33 cellular contexts compared by ENCODE assay signal in genomic region chr4:146004730-146005129, GRCh38.
"Had no signal": no experiment of that assay in that cellular context is flagged by ENCODE, and none has a peak within 500 bp of the region (broad histone marks: within the 10 kb centered on the region; RNA-seq: fewer than 3 reads in every experiment).

No MANE protein-coding gene starts in this region.

- H3K27ac ChIP-seq: ascending aorta, breast epithelium, cardiac muscle cell, coronary artery, esophagus muscularis mucosa, foreskin keratinocyte, gastrocnemius medialis, heart left ventricle, WERI-Rb-1 had no signal

- H3K27me3 ChIP-seq: ascending aorta, breast epithelium, cardiac muscle cell, esophagus muscularis mucosa, foreskin keratinocyte, gastrocnemius medialis, heart left ventricle had no signal

- DNase-seq: activated B cell treated with CpG ODN at 0.5 μM for 24 hours; activated CD4-positive, alpha-beta T cell treated with anti-CD3 and anti-CD28 coated beads for 48 hours; activated CD4-positive, alpha-beta T cell treated with anti-CD3 and anti-CD28 coated beads, Interleukin-2, amount 50 U/mL, for 1 hour; activated CD4-positive, alpha-beta T cell treated with anti-CD3 and anti-CD28 coated beads, Interleukin-2, amount 50 U/mL, for 48 hours; activated CD8-positive, alpha-beta memory T cell treated with anti-CD3 and anti-CD28 coated beads, Interleukin-2, amount 50 U/mL, for 48 hours; activated gamma-delta T cell; activated naive CD4-positive, alpha-beta T cell; activated naive CD4-positive, alpha-beta T cell treated with anti-CD3 and anti-CD28 coated beads, Interleukin-2, amount 10 ng/mL, durations not matched to agents 7 days and 5 days; activated naive CD8-positive, alpha-beta T cell treated with anti-CD3 and anti-CD28 coated beads, Interleukin-2, amount 10 ng/mL, durations not matched to agents 7 days and 5 days; activated T-cell treated with anti-CD3 and anti-CD28 coated beads for 4 hours; activated T-cell treated with anti-CD3 and anti-CD28 coated beads, Interleukin-2, amount 50 U/mL, for 24 hours; activated T-cell treated with anti-CD3 and anti-CD28 coated beads, Interleukin-2, amount 50 U/mL, for 72 hours; central memory CD4-positive, alpha-beta T cell; cerebellar nuclear complex; dermis blood vessel endothelial cell; effector CD4-positive, alpha-beta T cell; effector memory CD8-positive, alpha-beta T cell; erythroblast; foreskin keratinocyte; gastrocnemius medialis; glutamatergic neuron; heart left ventricle; T-helper 2 cell; WERI-Rb-1 had no signal

- H3K4me1 Mint-ChIP-seq: activated naive CD4-positive, alpha-beta T cell treated with anti-CD3 and anti-CD28 coated beads, Interleukin-2, amount 10 ng/mL, durations not matched to agents 7 days and 5 days; activated naive CD8-positive, alpha-beta T cell treated with anti-CD3 and anti-CD28 coated beads, Interleukin-2, amount 10 ng/mL, durations not matched to agents 7 days and 5 days; brain had no signal

- H3K9me3 Mint-ChIP-seq: effector memory CD8-positive, alpha-beta T cell had no signal

- FAIRE-seq: TTC549 had no signal

- H3K36me3 Mint-ChIP-seq: activated naive CD4-positive, alpha-beta T cell treated with anti-CD3 and anti-CD28 coated beads, Interleukin-2, amount 10 ng/mL, durations not matched to agents 7 days and 5 days; activated naive CD8-positive, alpha-beta T cell treated with anti-CD3 and anti-CD28 coated beads, Interleukin-2, amount 10 ng/mL, durations not matched to agents 7 days and 5 days; brain had no signal

- ATAC-seq: activated CD4-positive, CD25-positive, alpha-beta regulatory T cell treated with anti-CD3 and anti-CD28 coated beads, Interleukin-2, amount 50 U/mL, for 24 hours; activated naive CD4-positive, alpha-beta T cell treated with anti-CD3 and anti-CD28 coated beads, Interleukin-2, amount 50 U/mL, for 72 hours; activated T-cell treated with anti-CD3 and anti-CD28 coated beads, Interleukin-2, amount 50 U/mL, for 72 hours; effector memory CD8-positive, alpha-beta T cell; foreskin keratinocyte; gastrocnemius medialis; heart left ventricle had no signal

- H3K36me3 ChIP-seq: ascending aorta, breast epithelium, cardiac muscle cell, esophagus muscularis mucosa, gastrocnemius medialis, heart left ventricle, WERI-Rb-1 had no signal

- H3K4me3 Mint-ChIP-seq: activated B cell treated with CpG ODN at 0.5 μM for 24 hours; activated naive CD4-positive, alpha-beta T cell treated with anti-CD3 and anti-CD28 coated beads, Interleukin-2, amount 10 ng/mL, durations not matched to agents 7 days and 5 days; activated naive CD8-positive, alpha-beta T cell treated with anti-CD3 and anti-CD28 coated beads, Interleukin-2, amount 10 ng/mL, durations not matched to agents 7 days and 5 days; activated T-cell treated with anti-CD3 and anti-CD28 coated beads, Interleukin-2, amount 50 U/mL, for 24 hours; activated T-cell treated with anti-CD3 and anti-CD28 coated beads, Interleukin-2, amount 50 U/mL, for 72 hours; brain; effector memory CD8-positive, alpha-beta T cell had no signal

- H3K4me1 ChIP-seq: ascending aorta, breast epithelium, esophagus muscularis mucosa, foreskin keratinocyte, gastrocnemius medialis, heart left ventricle had no signal

- H3K27me3 Mint-ChIP-seq: activated B cell treated with CpG ODN at 0.5 μM for 24 hours; activated naive CD4-positive, alpha-beta T cell treated with anti-CD3 and anti-CD28 coated beads, Interleukin-2, amount 10 ng/mL, durations not matched to agents 7 days and 5 days had no signal

- H3K27ac Mint-ChIP-seq: activated B cell treated with CpG ODN at 0.5 μM for 24 hours; activated naive CD4-positive, alpha-beta T cell treated with anti-CD3 and anti-CD28 coated beads, Interleukin-2, amount 10 ng/mL, durations not matched to agents 7 days and 5 days; activated naive CD4-positive, alpha-beta T cell treated with anti-CD3 and anti-CD28 coated beads, Interleukin-2, amount 50 U/mL, for 72 hours; activated naive CD8-positive, alpha-beta T cell treated with anti-CD3 and anti-CD28 coated beads, Interleukin-2, amount 10 ng/mL, durations not matched to agents 7 days and 5 days; activated T-cell treated with anti-CD3 and anti-CD28 coated beads, Interleukin-2, amount 50 U/mL, for 24 hours; activated T-cell treated with anti-CD3 and anti-CD28 coated beads, Interleukin-2, amount 50 U/mL, for 72 hours; brain; effector memory CD8-positive, alpha-beta T cell had no signal

- H3K9me3 ChIP-seq: gastrocnemius medialis had no signal

- H3K4me3 ChIP-seq: ascending aorta, breast epithelium, cardiac muscle cell, coronary artery, esophagus muscularis mucosa, gastrocnemius medialis, heart left ventricle had no signal
